Comparison of ENCODE assay signal across 8 cellular contexts in the genomic region with DNA sequence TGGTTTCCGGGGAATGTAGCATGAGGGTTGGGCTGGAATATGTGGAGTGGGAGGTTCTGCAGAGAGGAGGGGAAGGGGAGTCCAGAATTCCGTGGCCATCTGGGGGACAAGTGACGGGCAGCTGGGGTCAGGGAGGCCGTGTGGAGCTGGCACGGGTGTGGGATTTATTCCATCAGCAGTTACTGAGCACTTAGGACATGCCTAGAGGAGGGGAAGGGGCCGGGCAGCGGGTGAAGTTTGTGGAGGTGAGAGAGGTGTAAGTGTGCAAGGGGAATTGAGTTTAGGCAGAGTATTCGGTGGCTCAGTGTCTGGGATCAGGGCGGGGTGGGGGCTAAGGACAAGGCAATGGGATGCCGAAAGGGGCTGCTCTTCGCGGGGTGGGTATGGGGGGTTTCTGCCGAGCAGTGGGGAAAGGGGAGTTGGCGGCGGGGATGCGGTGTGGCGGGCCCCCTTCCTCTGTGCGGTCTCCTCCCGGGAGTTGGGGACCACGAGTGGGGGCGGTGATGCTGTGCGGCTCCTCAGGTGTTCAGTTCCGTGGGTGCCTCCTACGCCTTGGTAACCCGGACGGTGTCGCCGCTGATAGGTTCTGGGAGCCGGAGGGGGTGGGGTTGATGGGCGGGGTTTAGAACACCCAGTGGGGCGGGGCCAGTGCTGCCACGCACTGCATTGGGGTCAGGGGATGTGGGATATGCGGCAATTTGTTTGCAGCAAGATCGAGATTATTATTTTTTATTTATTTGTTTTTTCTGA. TPM values are rescaled to one million over a fixed set of nuclear protein-coding genes. Genes with fewer than 3 reads are reported as not detected.
A peak's percentile ranks its signal among the peaks of the same experiment; 100 is the strongest.
DNase-seq lines count a peak whose midpoint lies in the region; ATAC-seq, FAIRE-seq and TF ChIP-seq lines count a peak whose summit lies in the region.

No MANE protein-coding gene starts in this region.

- no peak for TF ChIP-seq POLR2A in GM12891 (IDR thresholded peaks at IDR 0.05; ENCODE audit: low read depth, low read length)

- WGBS in right cardiac atrium: 6% methylated on average over 34 of the region's 34 CpGs

- H3K36me3 ChIP-seq in Panc1 (ENCODE audit: control insufficient read depth, insufficient read depth, low read length): peaks cover under 1% of the 10 kb centered on the region; the same call in 1 of the 2 replicates

- intact Hi-C loops in Panc1 (cut with micrococcal nuclease; ENCODE audit: unreplicated experiment) (no loop called here), right cardiac atrium (cut with DNase I) (no loop called here)

- H3K27me3 ChIP-seq in Panc1 (ENCODE audit: control insufficient read depth, insufficient read depth, low read length) (no peaks in the 10 kb centered on the region), right cardiac atrium (ENCODE audit: control insufficient read depth, insufficient read depth) (no peaks in the 10 kb centered on the region)

- CTCF ChIA-PET in Panc1 (lab: Charles Lee): interaction anchor here (0.5 kb wide), 1 partner anchor 76 kb away, joined by 10 read pairs; no protein-coding TSS in a partner anchor

- peak; percentile 38 for FAIRE-seq in GM12891 (lab: Jason Lieb, UNC)

- in situ Hi-C loops in Panc1 (cut with HindIII; ENCODE audit: low pct_unique_long_range_greater_than_20kb, low sequenced_read_pairs): no loop called here

- TF ChIP-seq CTCF in Panc1 (IDR thresholded peaks at IDR 0.05): no peak

- POLR2A ChIA-PET in Panc1 (lab: Charles Lee): no interaction called here

- H3K9me3 ChIP-seq in Panc1 (ENCODE audit: control insufficient read depth, insufficient read depth, low read depth, low read length) (no peaks in the 10 kb centered on the region), right cardiac atrium (ENCODE audit: control insufficient read depth, low read length) (no peaks in the 10 kb centered on the region)

- H3K4me3 ChIP-seq in Panc1 (ENCODE audit: low read depth in 2 of 2, low read length in 2 of 2): peak overlapping the region in 1 of 2 experiments; percentile 20; a peak in 1 of 4 replicates
- no peak overlapping the region for H3K4me3 ChIP-seq in right cardiac atrium (ENCODE audit: low read length)

- H3K27ac ChIP-seq in Panc1 (ENCODE audit: low read length) (no peak overlapping the region), right cardiac atrium (ENCODE audit: low read length) (no peak overlapping the region)

- ATAC-seq in Panc1: peak; percentile 66
- ATAC-seq in right cardiac atrium: peak; percentile 41 to 63
- no peak for ATAC-seq in HG02763 (IDR thresholded peaks at IDR 0.05; ENCODE audit: unreplicated experiment)
- no peak for ATAC-seq in HG02885 (IDR thresholded peaks at IDR 0.05; ENCODE audit: poor library complexity, unreplicated experiment)

- DNase-seq in GM12891 (ENCODE audit: insufficient read length, low spot score) (peak; percentile 90), Panc1 (ENCODE audit: low read depth, low spot score) (no peak), right cardiac atrium (peak; percentile 52 to 74 (median 74)), NCI-H1092 (lab: John Stamatoyannopoulos, UW) (no peak)
- DNase-seq in activated naive CD4-positive, alpha-beta T cell treated with anti-CD3 and anti-CD28 coated beads, Interleukin-2, amount 50 U/mL, for 16 hours: peak; percentile 65
- DNase-seq in stimulated activated CD4-positive, alpha-beta T cell treated with anti-CD3 and anti-CD28 coated beads, Interleukin-15, amount 100 ng/mL, for 24 hours: peak; percentile 73

- H3K4me1 ChIP-seq in Panc1 (ENCODE audit: control insufficient read depth, insufficient read depth, low read length): peaks cover 4% of the 10 kb centered on the region
- H3K4me1 ChIP-seq in right cardiac atrium (ENCODE audit: control insufficient read depth, insufficient read depth, low read length): peaks cover 2% of the 10 kb centered on the region

- no TSS peak for BruUV-seq in Panc1 (replicated peaks; lab: Mats Ljungman, UMichigan)

TF ChIP-seq in GM12891, 5 proteins besides CTCF, POLR2A, EP300 and RAD21:
- TF ChIP-seq POLR2AphosphoS5 (IDR thresholded peaks at IDR 0.05; ENCODE audit: low read depth, low read length): no peak
- TF ChIP-seq POU2F2 (IDR thresholded peaks at IDR 0.05; ENCODE audit: low read depth, low read length): no peak
- no peak for TF ChIP-seq TAF1 (IDR thresholded peaks at IDR 0.05; ENCODE audit: low read depth, low read length)
- TF ChIP-seq PAX5 (IDR thresholded peaks at IDR 0.05; ENCODE audit: insufficient read depth, low read length, severe bottlenecking): no peak
- no peak for TF ChIP-seq SPI1 (IDR thresholded peaks at IDR 0.05; ENCODE audit: low read depth, low read length)

RNA-seq across cellular contexts. Expression of a gene that starts 5.4 kb away (rescaled TPM):
- 11.4 TPM for polyA plus RNA-seq in GM12891 (2012; ENCODE audit: low read depth, missing spikeins)
- 17.9 TPM for total RNA-seq in Panc1 (2021; ENCODE audit: unreplicated experiment)
- 15.2 TPM for polyA plus RNA-seq in Panc1 (2012; ENCODE audit: insufficient read length)
- total RNA-seq in right cardiac atrium: 10 to 100 TPM in 1 of 4 donors, 1 to 10 TPM in 3; 7.1 to 12.7 (median 9.6) TPM
- polyA plus RNA-seq in right cardiac atrium: 7.9 TPM

RNA-seq across cellular contexts. Expression of a gene that starts 22.2 kb away (rescaled TPM):
- not detected for polyA plus RNA-seq in GM12891 (2012; ENCODE audit: low read depth, missing spikeins)
- total RNA-seq in Panc1 (2021; ENCODE audit: unreplicated experiment) (not detected), right cardiac atrium (not detected)
- not detected for polyA plus RNA-seq in Panc1 (2012; ENCODE audit: insufficient read length)
- not detected for polyA plus RNA-seq in right cardiac atrium

RNA-seq across cellular contexts. Expression of a gene that starts 27.0 kb away (rescaled TPM):
- polyA plus RNA-seq in GM12891 (2012; ENCODE audit: low read depth, missing spikeins): 0.01 TPM
- total RNA-seq in Panc1 (2021; ENCODE audit: unreplicated experiment): 0.44 TPM
- polyA plus RNA-seq in Panc1 (2012; ENCODE audit: insufficient read length): 1.1 TPM
- 1 to 10 TPM; 3.8 to 5.4 (median 3.9) TPM for total RNA-seq in right cardiac atrium
- 3.3 TPM for polyA plus RNA-seq in right cardiac atrium

RNA-seq across cellular contexts. Expression of a gene that starts 40.1 kb away (rescaled TPM):
- polyA plus RNA-seq in GM12891 (2012; ENCODE audit: low read depth, missing spikeins): not detected
- total RNA-seq in Panc1 (2021; ENCODE audit: unreplicated experiment) (0.39 TPM), right cardiac atrium (not detected)
- 0.31 TPM for polyA plus RNA-seq in Panc1 (2012; ENCODE audit: insufficient read length)
- polyA plus RNA-seq in right cardiac atrium: not detected

Comparison
In these comparisons a context has a peak if more than half of its experiments do, and no peak if none do; other contexts are left out.
1. DNase-seq: peak in GM12891 (single experiment), activated naive CD4-positive, alpha-beta T cell treated with anti-CD3 and anti-CD28 coated beads, Interleukin-2, amount 50 U/mL, for 16 hours (single experiment), right cardiac atrium (3 of 3) and stimulated activated CD4-positive, alpha-beta T cell treated with anti-CD3 and anti-CD28 coated beads, Interleukin-15, amount 100 ng/mL, for 24 hours (single experiment); none in Panc1 (single experiment) and NCI-H1092 (single experiment).
2. ATAC-seq: peak in Panc1 (single experiment) and right cardiac atrium (2 of 2); none in HG02763 (single experiment) and HG02885 (single experiment).